16 cellular contexts compared by ENCODE assay signal in genomic region chr15:81087121-81087520, GRCh38.
DNase-seq lines count a peak whose midpoint lies in the region; ATAC-seq and TF ChIP-seq lines count a peak whose summit lies in the region.
"Had no signal": no experiment of that assay in that cellular context is flagged by ENCODE, and none has a peak within 500 bp of the region (broad histone marks: within the 10 kb centered on the region; RNA-seq: fewer than 3 reads in every experiment).

No MANE protein-coding gene starts in this region.

- H3K4me3 ChIP-seq in AG09309 (ENCODE audit: control insufficient read depth, low read depth, low read length) (no peak overlapping the region), cardiac fibroblast (replicated peaks in 1 of 2; ENCODE audit: low read depth in 2 of 2, low read length in 2 of 2) (no peak overlapping the region), foreskin fibroblast (ENCODE audit: low read depth in 1 of 2, low read length in 2 of 2) (no peak overlapping the region)

- ATAC-seq in GM21447 (IDR thresholded peaks at IDR 0.05; ENCODE audit: unreplicated experiment) = no peak

- TF ChIP-seq CTCF in AG09309 (IDR thresholded peaks at IDR 0.05; ENCODE audit: control insufficient read depth, insufficient read depth, low read depth, low read length, missing control alignments) = no peak
- no peak for TF ChIP-seq CTCF in cardiac fibroblast (IDR thresholded peaks at IDR 0.05; ENCODE audit: low read depth, low read length)
- no peak for TF ChIP-seq CTCF in foreskin fibroblast (IDR thresholded peaks at IDR 0.05; ENCODE audit: low read depth, low read length)

- DNase-seq in AG09309 (ENCODE audit: low read depth) = peak; percentile 28
- peak; percentile 29 for DNase-seq in HCEC 1CT
- peak; percentile 18 to 54 for DNase-seq in cardiac fibroblast (ENCODE audit: low read depth in 2 of 2)
- peak; percentile 26 to 52 for DNase-seq in foreskin fibroblast
- no peak for DNase-seq in NCI-H2227 treated with DMSO at 0.1 percent for 48 hours (lab: John Stamatoyannopoulos, UW)
- no peak for DNase-seq in NCI-H1417 (lab: John Stamatoyannopoulos, UW)
- no peak for DNase-seq in T-helper 9 cell
- DNase-seq: CD4-positive, alpha-beta memory T cell; DMS79; H7; NCI-H1436 treated with DMSO at 0.1 percent for 48 hours; NCI-H2081 treated with DMSO at 0.1 percent for 48 hours; NCI-H226; NCI-H526; RPMI8226 had no signal

Comparison
In these comparisons a context has a peak if more than half of its experiments do, and no peak if none do; other contexts are left out.
1. DNase-seq: peak in AG09309 (single experiment), HCEC 1CT (single experiment), cardiac fibroblast (2 of 2) and foreskin fibroblast (2 of 2); none in NCI-H2227 treated with DMSO at 0.1 percent for 48 hours (single experiment), NCI-H1417 (0 of 3) and T-helper 9 cell (single experiment).